25 cellular contexts compared by ENCODE assay signal in the genomic region with DNA sequence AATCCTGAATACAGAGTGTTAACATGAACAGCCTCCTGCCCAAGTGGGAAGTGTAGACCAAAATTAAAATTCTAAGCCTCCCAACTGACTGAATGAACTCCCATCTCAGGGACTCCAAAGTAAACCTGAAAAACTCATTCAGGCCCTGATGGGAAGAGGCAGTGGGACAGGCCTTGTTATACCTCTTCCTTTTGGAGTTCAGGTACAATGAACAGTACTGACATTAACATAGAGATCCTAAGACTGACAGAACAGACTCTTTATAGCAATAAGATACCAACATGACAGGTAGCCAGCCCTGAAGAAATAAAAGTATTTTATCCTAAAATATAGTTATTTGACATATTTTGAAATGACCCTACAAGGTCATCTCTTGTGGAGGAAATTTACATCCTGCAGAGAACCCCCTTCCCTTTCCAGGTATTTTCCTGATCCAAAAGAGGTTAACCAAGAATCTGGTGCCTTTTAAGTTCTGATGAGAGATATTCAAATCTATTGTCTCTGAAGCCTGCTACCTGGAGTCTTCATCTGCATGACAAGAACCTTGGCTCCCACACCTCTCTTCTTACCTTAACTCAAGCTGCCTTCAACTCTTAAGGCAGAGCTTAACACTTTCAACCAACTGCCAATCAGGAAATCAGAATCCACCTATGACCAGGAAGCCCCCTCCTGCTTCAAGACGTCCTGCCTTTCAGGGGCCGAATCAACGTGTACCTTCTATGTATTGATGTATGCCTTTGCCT.
"Had no signal": no experiment of that assay in that cellular context is flagged by ENCODE, and none has a peak within 500 bp of the region (broad histone marks: within the 10 kb centered on the region; RNA-seq: fewer than 3 reads in every experiment).

No MANE protein-coding gene starts in this region.

- H3K9ac ChIP-seq: KMS-11 had no signal

- DNase-seq: activated CD4-positive, alpha-beta memory T cell treated with anti-CD3 and anti-CD28 coated beads, Interleukin-2, amount 10 ng/mL, durations not matched to agents 7 days and 5 days; activated CD4-positive, alpha-beta T cell treated with anti-CD3 and anti-CD28 coated beads for 36 hours; activated CD4-positive, alpha-beta T cell treated with anti-CD3 and anti-CD28 coated beads, Interleukin-2, amount 50 U/mL, for 1 hour; activated gamma-delta T cell; activated naive CD4-positive, alpha-beta T cell treated with anti-CD3 and anti-CD28 coated beads for 36 hours; activated T-cell treated with anti-CD3 and anti-CD28 coated beads for 4 hours; activated T-cell treated with anti-CD3 and anti-CD28 coated beads, Interleukin-2, amount 50 U/mL, for 48 hours; amygdala; MG63; NCI-H1092 treated with DMSO at 0.1 percent for 48 hours; NCI-H1417 treated with DMSO at 0.1 percent for 48 hours; NCI-H1694; NCI-H2029; NCI-H345; NCI-H510A treated with DMSO at 0.1 percent for 48 hours; NCI-H69; NK-92 treated with Interleukin-12 subunit alpha and Interleukin-12 subunit beta, amount 100 ng/mL, for 24 hours; PC-9; T-cell had no signal

- H3K4me2 ChIP-seq: KMS-11, PC-9 had no signal

- H3K27me3 ChIP-seq: MG63 had no signal

- H3K4me3 Mint-ChIP-seq: activated CD4-positive, alpha-beta memory T cell treated with anti-CD3 and anti-CD28 coated beads, Interleukin-2, amount 10 ng/mL, durations not matched to agents 7 days and 5 days; activated CD4-positive, alpha-beta T cell treated with anti-CD3 and anti-CD28 coated beads for 36 hours; activated naive CD4-positive, alpha-beta T cell treated with anti-CD3 and anti-CD28 coated beads for 36 hours; activated naive CD8-positive, alpha-beta T cell; activated T-helper 17 cell treated with anti-CD3 and anti-CD28 coated beads, Interleukin-2, amount 50 U/mL, for 72 hours; brain; T-cell had no signal

- ATAC-seq: activated CD4-positive, alpha-beta T cell treated with anti-CD3 and anti-CD28 coated beads for 36 hours; activated T-helper 17 cell treated with anti-CD3 and anti-CD28 coated beads, Interleukin-2, amount 50 U/mL, for 72 hours; T-cell had no signal

- H3K36me3 ChIP-seq: MG63 had no signal

- H3K9me3 Mint-ChIP-seq: activated CD4-positive, alpha-beta memory T cell treated with anti-CD3 and anti-CD28 coated beads, Interleukin-2, amount 10 ng/mL, durations not matched to agents 7 days and 5 days; activated naive CD4-positive, alpha-beta T cell treated with anti-CD3 and anti-CD28 coated beads for 36 hours had no signal

- H3K4me3 ChIP-seq: MG63, PC-9, SK-N-MC had no signal

- H3K27ac Mint-ChIP-seq: activated CD4-positive, alpha-beta memory T cell treated with anti-CD3 and anti-CD28 coated beads, Interleukin-2, amount 10 ng/mL, durations not matched to agents 7 days and 5 days; activated CD4-positive, alpha-beta T cell treated with anti-CD3 and anti-CD28 coated beads for 36 hours; activated naive CD4-positive, alpha-beta T cell treated with anti-CD3 and anti-CD28 coated beads for 36 hours; activated naive CD8-positive, alpha-beta T cell; activated T-helper 17 cell treated with anti-CD3 and anti-CD28 coated beads, Interleukin-2, amount 50 U/mL, for 72 hours; brain; T-cell had no signal

- H3K4me1 Mint-ChIP-seq: activated CD4-positive, alpha-beta memory T cell treated with anti-CD3 and anti-CD28 coated beads, Interleukin-2, amount 10 ng/mL, durations not matched to agents 7 days and 5 days; activated CD4-positive, alpha-beta T cell treated with anti-CD3 and anti-CD28 coated beads for 36 hours; activated T-helper 17 cell treated with anti-CD3 and anti-CD28 coated beads, Interleukin-2, amount 50 U/mL, for 72 hours; brain; T-cell had no signal

- H2AFZ ChIP-seq: PC-9 had no signal

- H3K36me3 Mint-ChIP-seq: activated naive CD8-positive, alpha-beta T cell; brain; T-cell had no signal

- H3K27ac ChIP-seq: KMS-11, PC-9, SK-N-MC, VCaP had no signal
